ENCODE assay signal across 20 cellular contexts in the genomic region with DNA sequence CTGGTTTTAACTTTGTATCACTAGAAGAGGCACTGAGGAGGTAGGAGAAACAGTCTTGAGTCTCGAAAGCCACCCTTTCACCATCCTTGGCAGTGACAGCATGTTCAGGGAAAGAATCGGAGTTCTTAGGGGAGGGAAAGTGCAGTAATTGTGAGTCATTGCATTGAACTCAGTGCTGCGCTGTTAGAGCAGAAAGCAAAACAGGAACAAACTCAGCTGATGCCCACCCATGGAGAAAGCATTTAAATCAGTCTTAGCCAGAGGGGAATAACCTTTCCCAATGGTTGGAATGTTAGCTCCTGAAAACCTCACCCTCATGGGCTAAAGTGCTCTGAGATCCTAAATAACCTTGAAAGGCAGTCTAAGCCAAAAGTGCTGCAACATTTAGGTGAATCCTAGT.
"Had no signal": no experiment of that assay in that cellular context is flagged by ENCODE, and none has a peak within 500 bp of the region (broad histone marks: within the 10 kb centered on the region; RNA-seq: fewer than 3 reads in every experiment).

No MANE protein-coding gene starts in this region.

- DNase-seq: activated CD4-positive, alpha-beta T cell treated with anti-CD3 and anti-CD28 coated beads for 48 hours; activated CD8-positive, alpha-beta memory T cell treated with anti-CD3 and anti-CD28 coated beads, Interleukin-2, amount 50 U/mL, for 48 hours; activated CD8-positive, alpha-beta T cell treated with anti-CD3 and anti-CD28 coated beads, Interleukin-2, amount 10 ng/mL, durations not matched to agents 7 days and 5 days; activated naive CD4-positive, alpha-beta T cell; aorta; caudate nucleus; effector CD8-positive, alpha-beta T cell; mammary epithelial cell; mucosa of descending colon; natural killer cell; right lobe of liver; stimulated activated CD4-positive, alpha-beta T cell treated with anti-CD3 and anti-CD28 coated beads, Interleukin-2, amount 100 ng/mL, for 24 hours; stimulated activated naive B cell treated with anti-CD40 and anti-IgM and Interleukin-4, amounts not matched to agents 10 μg/mL and 1 μg/mL and 100 μg/mL, for 72 hours; T-helper 9 cell; trophoblast cell had no signal

- H3K4me2 ChIP-seq: hepatocyte had no signal

- H3K9me3 ChIP-seq: prostate gland, right lobe of liver had no signal

- H3K27ac ChIP-seq: coronary artery, epithelial cell of prostate, hepatocyte, prostate gland, right lobe of liver had no signal

- H3K27me3 Mint-ChIP-seq: stimulated activated naive B cell treated with anti-CD40 and anti-IgM and Interleukin-4, amounts not matched to agents 10 μg/mL and 1 μg/mL and 100 μg/mL, for 72 hours had no signal

- H2AFZ ChIP-seq: hepatocyte had no signal

- H3K4me3 Mint-ChIP-seq: activated CD8-positive, alpha-beta T cell treated with anti-CD3 and anti-CD28 coated beads, Interleukin-2, amount 10 ng/mL, durations not matched to agents 7 days and 5 days; natural killer cell; stimulated activated naive B cell treated with anti-CD40 and anti-IgM and Interleukin-4, amounts not matched to agents 10 μg/mL and 1 μg/mL and 100 μg/mL, for 72 hours had no signal

- H3K4me1 ChIP-seq: prostate gland, right lobe of liver had no signal

- H3K4me3 ChIP-seq: coronary artery, hepatocyte, mucosa of descending colon, prostate gland, right lobe of liver had no signal

- H3K27ac Mint-ChIP-seq: activated CD8-positive, alpha-beta T cell treated with anti-CD3 and anti-CD28 coated beads, Interleukin-2, amount 10 ng/mL, durations not matched to agents 7 days and 5 days; natural killer cell; stimulated activated naive B cell treated with anti-CD40 and anti-IgM and Interleukin-4, amounts not matched to agents 10 μg/mL and 1 μg/mL and 100 μg/mL, for 72 hours had no signal

- H3K79me2 ChIP-seq: hepatocyte had no signal

- H3K36me3 ChIP-seq: prostate gland, right lobe of liver had no signal

- ATAC-seq: activated CD8-positive, alpha-beta T cell treated with anti-CD3 and anti-CD28 coated beads, Interleukin-2, amount 10 ng/mL, durations not matched to agents 7 days and 5 days; left lobe of liver; mucosa of descending colon; natural killer cell; right lobe of liver; stimulated activated naive B cell treated with anti-CD40 and anti-IgM and Interleukin-4, amounts not matched to agents 10 μg/mL and 1 μg/mL and 100 μg/mL, for 72 hours had no signal

- H3K27me3 ChIP-seq: hepatocyte, right lobe of liver had no signal

- H3K4me1 Mint-ChIP-seq: natural killer cell; stimulated activated naive B cell treated with anti-CD40 and anti-IgM and Interleukin-4, amounts not matched to agents 10 μg/mL and 1 μg/mL and 100 μg/mL, for 72 hours had no signal

- H3K36me3 Mint-ChIP-seq: stimulated activated naive B cell treated with anti-CD40 and anti-IgM and Interleukin-4, amounts not matched to agents 10 μg/mL and 1 μg/mL and 100 μg/mL, for 72 hours had no signal
